ENCODE assay signal across 19 cellular contexts in the genomic region with DNA sequence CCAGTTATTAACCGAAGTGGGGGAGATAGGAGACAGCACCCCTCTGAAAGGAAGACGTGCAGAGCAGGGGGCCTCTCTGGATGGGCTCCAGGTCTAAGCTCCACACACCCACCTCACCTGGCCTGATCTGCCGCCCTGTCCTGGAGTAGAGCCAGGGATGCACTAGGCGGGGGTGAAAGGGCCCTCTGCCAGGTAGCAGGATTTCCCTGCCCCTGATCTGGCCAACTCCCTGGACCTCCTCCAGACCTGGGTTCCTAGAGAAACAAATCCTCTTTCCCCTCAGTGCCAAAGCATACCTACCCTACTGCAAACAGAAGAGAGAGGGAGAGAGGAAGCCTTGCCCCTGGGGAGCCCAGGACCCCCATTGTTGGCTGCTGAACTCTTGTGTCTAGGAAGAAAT. TPM values are rescaled to one million over a fixed set of nuclear protein-coding genes. Genes with fewer than 3 reads are reported as not detected.
DNase-seq lines count a peak whose midpoint lies in the region; ATAC-seq and TF ChIP-seq lines count a peak whose summit lies in the region.
"Had no signal": no experiment of that assay in that cellular context is flagged by ENCODE, and none has a peak within 500 bp of the region (broad histone marks: within the 10 kb centered on the region; RNA-seq: fewer than 3 reads in every experiment).

No MANE protein-coding gene starts in this region.

- TF ChIP-seq CTCF in BJ (IDR thresholded peaks at IDR 0.05; ENCODE audit: insufficient read depth, low read depth, low read length) (no peak), IMR-90 (conservative IDR thresholded peaks at IDR 0.05; ENCODE audit: low read depth, low read length) (no peak), choroid plexus epithelial cell (conservative IDR thresholded peaks at IDR 0.05; ENCODE audit: low read depth, low read length) (no peak), nephron (IDR thresholded peaks at IDR 0.05; ENCODE audit: unreplicated experiment in 3 of 3) (no peak)

- H3K36me3 ChIP-seq in BJ (ENCODE audit: control insufficient read depth, insufficient read depth, low read length) (peaks cover 24% of the 10 kb centered on the region), IMR-90 (ENCODE audit: control insufficient read depth, insufficient read depth, low read length) (no peaks in the 10 kb centered on the region), MG63 (peaks cover 2% of the 10 kb centered on the region)
- H3K36me3 ChIP-seq: gastrocnemius medialis had no signal

- no peaks in the 10 kb centered on the region for H3K9me3 ChIP-seq in IMR-90 (ENCODE audit: control insufficient read depth, insufficient read depth, low read length)
- H3K9me3 ChIP-seq in MG63, result no peaks in the 10 kb centered on the region
- H3K9me3 ChIP-seq: gastrocnemius medialis had no signal

- no peak overlapping the region for H3K18ac ChIP-seq in IMR-90 (ENCODE audit: low read depth, low read length)

- H3K4me3 ChIP-seq in BJ (ENCODE audit: low read depth, low read length), result peak overlapping the region; percentile 58
- no peak overlapping the region for H3K4me3 ChIP-seq in IMR-90 (ENCODE audit: insufficient read depth, low read depth, low read length)
- H3K4me3 ChIP-seq in choroid plexus epithelial cell (ENCODE audit: low read depth, low read length), result peak overlapping the region; percentile 3
- no peak overlapping the region for H3K4me3 ChIP-seq in MG63
- H3K4me3 ChIP-seq: gastrocnemius medialis, lung had no signal

- intact Hi-C loops in IMR-90 (cut with micrococcal nuclease), result no loop called here
- intact Hi-C loops in left colon (cut with DNase I, micrococcal nuclease), result no loop called here

- peaks cover 53% of the 10 kb centered on the region for H3K4me1 Mint-ChIP-seq in nephron

- peaks cover 36% of the 10 kb centered on the region for H3K4me1 ChIP-seq in IMR-90 (ENCODE audit: control insufficient read depth, insufficient read depth, low read length)

- peak overlapping the region; percentile 49 for H2AK9ac ChIP-seq in IMR-90 (replicated peaks; ENCODE audit: low read depth, low read length, poor library complexity)

- peaks cover 34% of the 10 kb centered on the region for H3K36me3 Mint-ChIP-seq in nephron (ENCODE audit: low read depth)
- H3K36me3 Mint-ChIP-seq: activated naive CD4-positive, alpha-beta T cell treated with anti-CD3 and anti-CD28 coated beads, Interleukin-2, amount 50 U/mL, for 72 hours had no signal

- no peak overlapping the region for H3K56ac ChIP-seq in IMR-90 (ENCODE audit: extremely low read depth, insufficient read depth, low read length)

- ATAC-seq in IMR-90 (ENCODE audit: low read depth) (no peak), left colon (no peak), GM19463 (IDR thresholded peaks at IDR 0.05; ENCODE audit: unreplicated experiment) (no peak)
- ATAC-seq: activated naive CD4-positive, alpha-beta T cell treated with anti-CD3 and anti-CD28 coated beads, Interleukin-2, amount 50 U/mL, for 72 hours; effector memory CD8-positive, alpha-beta T cell; gastrocnemius medialis had no signal

- in situ Hi-C loops in IMR-90 (cut with MboI; ENCODE audit: low sequenced_read_pairs), result no loop called here

- peak overlapping the region in 2 of 3 experiments; percentile 97 to 98 for H3K27ac Mint-ChIP-seq in nephron
- H3K27ac Mint-ChIP-seq: activated naive CD4-positive, alpha-beta T cell treated with anti-CD3 and anti-CD28 coated beads, Interleukin-2, amount 50 U/mL, for 72 hours; HFFc6; T-helper 1 cell treated with Interleukin-12 subunit alpha and Interleukin-12 subunit beta and Interleukin-4 antibody, amounts not matched to agents 30 μg/mL and 1 μg/mL, for 36 hours had no signal

- no peak for TF ChIP-seq POLR2A in IMR-90 (IDR thresholded peaks at IDR 0.05; ENCODE audit: low read depth, low read length)

- H3K27me3 Mint-ChIP-seq in nephron (ENCODE audit: low read depth), result no peaks in the 10 kb centered on the region

- no peaks in the 10 kb centered on the region for H3K9me1 ChIP-seq in IMR-90 (ENCODE audit: insufficient read depth, low read length)

- no peak overlapping the region for H4K91ac ChIP-seq in IMR-90 (ENCODE audit: insufficient read depth, low read depth, low read length)

- CTCF ChIA-PET in BJ (lab: Yijun Ruan, JAX), result interaction anchor here (15.3 to 41.7 kb wide), 3 partner anchors 11 to 24 kb away, joined by 286 to 1556 read pairs (median 1556); a partner anchor contains a TSS
- CTCF ChIA-PET in IMR-90 (lab: Yijun Ruan, JAX), result interaction anchor here (6.9 kb wide), 1 partner anchor 13 kb away, joined by 54 read pairs; no protein-coding TSS in a partner anchor

- H3K9ac ChIP-seq in IMR-90 (ENCODE audit: low read depth, low read length), result no peak overlapping the region

- no peak overlapping the region for H3K23ac ChIP-seq in IMR-90 (ENCODE audit: low read depth, low read length)

- no TSS peak for BruUV-seq in IMR-90 (replicated peaks; lab: Mats Ljungman, UMichigan)

- H4K20me1 ChIP-seq in IMR-90 (ENCODE audit: insufficient read depth, low read length), result no peaks in the 10 kb centered on the region

- peak overlapping the region; percentile 84 to 89 (median 86) for H3K4me3 Mint-ChIP-seq in nephron
- H3K4me3 Mint-ChIP-seq: T-helper 1 cell treated with Interleukin-12 subunit alpha and Interleukin-12 subunit beta and Interleukin-4 antibody, amounts not matched to agents 30 μg/mL and 1 μg/mL, for 36 hours had no signal

- dilution Hi-C loops in IMR-90 (cut with HindIII; ENCODE audit: low sequenced_read_pairs, unreplicated experiment), result no loop called here

- DNase-seq in BJ (ENCODE audit: low read depth), result no peak
- no peak for DNase-seq in IMR-90
- DNase-seq in choroid plexus epithelial cell (ENCODE audit: low read depth), result no peak
- no peak for DNase-seq in left colon
- no peak for DNase-seq in pons (ENCODE audit: low spot score)
- DNase-seq in MG63, result no peak
- DNase-seq: AML-193; effector memory CD8-positive, alpha-beta T cell; gastrocnemius medialis; HFFc6; Karpas-422; NCI-H526; stimulated activated naive CD4-positive, alpha-beta T cell had no signal

- no peaks in the 10 kb centered on the region for H3K79me1 ChIP-seq in IMR-90 (ENCODE audit: low read depth in 1 of 2, low read length in 2 of 2)

- H4K5ac ChIP-seq in IMR-90 (ENCODE audit: low read depth, low read length), result no peak overlapping the region

- no peaks in the 10 kb centered on the region for H3K27me3 ChIP-seq in BJ (ENCODE audit: control insufficient read depth, insufficient read depth, low read length)
- H3K27me3 ChIP-seq in IMR-90 (ENCODE audit: control insufficient read depth, insufficient read depth, low read length), result peaks cover 5% of the 10 kb centered on the region
- no peaks in the 10 kb centered on the region for H3K27me3 ChIP-seq in MG63

- H3K4ac ChIP-seq in IMR-90 (ENCODE audit: low read depth, low read length), result no peak overlapping the region

- H2BK5ac ChIP-seq in IMR-90 (ENCODE audit: low read depth, low read length, poor library complexity, severe bottlenecking), result no peak overlapping the region

- H2AFZ ChIP-seq in IMR-90 (replicated peaks; ENCODE audit: low read length, poor library complexity), result no peak overlapping the region

- H3K27ac ChIP-seq in IMR-90 (ENCODE audit: insufficient read depth, low read length), result no peak overlapping the region
- H3K27ac ChIP-seq: gastrocnemius medialis, HL-60 had no signal

- no peak overlapping the region for H2AK5ac ChIP-seq in IMR-90 (ENCODE audit: low read depth, low read length)

- H3K14ac ChIP-seq in IMR-90 (replicated peaks; ENCODE audit: low read depth, low read length), result no peak overlapping the region

- H3K4me2 ChIP-seq in IMR-90 (ENCODE audit: low read depth, low read length), result no peak overlapping the region

- no peak overlapping the region for H2BK15ac ChIP-seq in IMR-90 (ENCODE audit: low read depth, low read length)

- TF ChIP-seq RAD21 in IMR-90 (IDR thresholded peaks at IDR 0.05; ENCODE audit: low read length), result no peak

- 100% methylated on average over 1 of the region's 4 CpGs; no CpG with 5 or more reads in 1 of the 2 experiments for WGBS in IMR-90 (ENCODE audit: extremely low coverage in 2 of 2, insufficient read length in 1 of 2), 2 experiments

- no peak overlapping the region for H2BK120ac ChIP-seq in IMR-90 (ENCODE audit: low read depth, low read length)

- no peaks in the 10 kb centered on the region for H3K9me3 Mint-ChIP-seq in nephron
- H3K9me3 Mint-ChIP-seq: activated naive CD4-positive, alpha-beta T cell treated with anti-CD3 and anti-CD28 coated beads, Interleukin-2, amount 50 U/mL, for 72 hours; effector memory CD8-positive, alpha-beta T cell; HFFc6; T-helper 1 cell treated with Interleukin-12 subunit alpha and Interleukin-12 subunit beta and Interleukin-4 antibody, amounts not matched to agents 30 μg/mL and 1 μg/mL, for 36 hours had no signal

- no peak overlapping the region for H2BK20ac ChIP-seq in IMR-90 (ENCODE audit: low read depth, low read length)

- POLR2A ChIA-PET in BJ (lab: Charles Lee) (interaction anchor here (0.6 to 1.4 kb wide), 2 partner anchors 9 to 1732 kb away, joined by 3 to 11 read pairs; no protein-coding TSS in a partner anchor), IMR-90 (lab: Charles Lee; ENCODE audit: unreplicated experiment) (no interaction called here)

- no peak overlapping the region for H4K8ac ChIP-seq in IMR-90 (ENCODE audit: low read depth in 2 of 2, low read length in 2 of 2)

RNA-seq across cellular contexts. Expression of a gene that starts 2.0 kb away (rescaled TPM):
- polyA plus RNA-seq in BJ (2011; rRNA removed), result 52.8 and 75.9 TPM in 2 replicates
- 10.0 and 18.5 TPM in 2 replicates for polyA minus RNA-seq in BJ (2011; rRNA and poly(A)+ RNA removed)
- 6.1 and 6.3 TPM in 2 replicates for total RNA-seq in IMR-90 (2012; rRNA removed)
- polyA plus RNA-seq in IMR-90 (2012; rRNA removed), result 12.2 and 15.7 TPM in 2 replicates
- 12.2 and 23.5 TPM in 2 replicates for polyA plus RNA-seq in IMR-90 (2012; cell fraction: cytosol; rRNA removed)
- 6.7 and 8.7 TPM in 2 replicates for polyA plus RNA-seq in IMR-90 (2012; cell fraction: nucleus; rRNA removed; ENCODE audit: low replicate concordance)
- under 1 TPM; 0.73 to 0.98 TPM for total RNA-seq in left colon
- 57.8 and 62.8 TPM in 2 replicates for total RNA-seq in MG63 (2014; rRNA removed; shearing (Covaris generic); ENCODE audit: low replicate concordance)

RNA-seq across cellular contexts. Expression of a gene that starts 24.9 kb away (rescaled TPM):
- polyA plus RNA-seq in BJ (2011; rRNA removed) (9.5 and 14.6 TPM in 2 replicates), IMR-90 (2012; rRNA removed) (9.6 and 10.1 TPM in 2 replicates)
- polyA minus RNA-seq in BJ (2011; rRNA and poly(A)+ RNA removed), result 8.6 and 11.3 TPM in 2 replicates
- total RNA-seq in IMR-90 (2012; rRNA removed) (2.3 and 3.1 TPM in 2 replicates), left colon (10 to 100 TPM; 40.6 to 47.9 TPM)
- polyA plus RNA-seq in IMR-90 (2012; cell fraction: cytosol; rRNA removed), result 6.7 and 10.8 TPM in 2 replicates
- polyA plus RNA-seq in IMR-90 (2012; cell fraction: nucleus; rRNA removed; ENCODE audit: low replicate concordance), result 21.6 and 31.1 TPM in 2 replicates
- 10.0 and 20.8 TPM in 2 replicates for total RNA-seq in MG63 (2014; rRNA removed; shearing (Covaris generic); ENCODE audit: low replicate concordance)

RNA-seq across cellular contexts. Expression of a gene that starts 25.2 kb away (rescaled TPM):
- polyA plus RNA-seq in BJ (2011; rRNA removed) (30.6 and 36.6 TPM in 2 replicates), IMR-90 (2012; rRNA removed) (27.2 and 27.3 TPM in 2 replicates)
- polyA minus RNA-seq in BJ (2011; rRNA and poly(A)+ RNA removed), result 13.3 and 22.1 TPM in 2 replicates
- total RNA-seq in IMR-90 (2012; rRNA removed) (13.6 and 17.0 TPM in 2 replicates), left colon (10 to 100 TPM; 24.2 to 28.3 TPM)
- polyA plus RNA-seq in IMR-90 (2012; cell fraction: cytosol; rRNA removed), result 11.1 and 15.5 TPM in 2 replicates
- 9.0 and 15.3 TPM in 2 replicates for polyA plus RNA-seq in IMR-90 (2012; cell fraction: nucleus; rRNA removed; ENCODE audit: low replicate concordance)
- total RNA-seq in MG63 (2014; rRNA removed; shearing (Covaris generic); ENCODE audit: low replicate concordance), result 15.6 and 38.7 TPM in 2 replicates

RNA-seq across cellular contexts. Expression of a gene that starts 26.1 kb away (rescaled TPM):
- 15.0 and 17.5 TPM in 2 replicates for polyA plus RNA-seq in BJ (2011; rRNA removed)
- 18.6 and 21.1 TPM in 2 replicates for polyA minus RNA-seq in BJ (2011; rRNA and poly(A)+ RNA removed)
- total RNA-seq in IMR-90 (2012; rRNA removed), result 40.1 and 46.1 TPM in 2 replicates
- 25.3 and 26.7 TPM in 2 replicates for polyA plus RNA-seq in IMR-90 (2012; rRNA removed)
- polyA plus RNA-seq in IMR-90 (2012; cell fraction: cytosol; rRNA removed), result 12.6 and 13.2 TPM in 2 replicates
- 30.6 and 35.9 TPM in 2 replicates for polyA plus RNA-seq in IMR-90 (2012; cell fraction: nucleus; rRNA removed; ENCODE audit: low replicate concordance)
- total RNA-seq in left colon, result 1 to 10 TPM; 3.6 to 6.8 TPM
- total RNA-seq in MG63 (2014; rRNA removed; shearing (Covaris generic); ENCODE audit: low replicate concordance), result 0.03 TPM in 1 of 2 replicates, not detected in the other
- total RNA-seq: activated naive CD4-positive, alpha-beta T cell treated with anti-CD3 and anti-CD28 coated beads, Interleukin-2, amount 50 U/mL, for 72 hours had no signal

RNA-seq across cellular contexts. Expression of a gene that starts 37.6 kb away (rescaled TPM):
- 104 and 120 TPM in 2 replicates for polyA plus RNA-seq in BJ (2011; rRNA removed)
- polyA minus RNA-seq in BJ (2011; rRNA and poly(A)+ RNA removed), result 20.5 and 27.5 TPM in 2 replicates
- 65.3 and 68.8 TPM in 2 replicates for total RNA-seq in IMR-90 (2012; rRNA removed)
- polyA plus RNA-seq in IMR-90 (2012; rRNA removed), result 94.9 and 99.5 TPM in 2 replicates
- polyA plus RNA-seq in IMR-90 (2012; cell fraction: cytosol; rRNA removed), result 81.9 and 119 TPM in 2 replicates
- 30.0 and 38.2 TPM in 2 replicates for polyA plus RNA-seq in IMR-90 (2012; cell fraction: nucleus; rRNA removed; ENCODE audit: low replicate concordance)
- 10 to 100 TPM; 37.7 to 60.2 TPM for total RNA-seq in left colon
- 189 and 246 TPM in 2 replicates for total RNA-seq in MG63 (2014; rRNA removed; shearing (Covaris generic); ENCODE audit: low replicate concordance)

Comparison
In these comparisons a context has a peak if more than half of its experiments do, and no peak if none do; other contexts are left out.
1. H3K4me3 ChIP-seq: peak in BJ (single experiment) and choroid plexus epithelial cell (single experiment); none in IMR-90 (single experiment) and MG63 (single experiment).